ENCODE assay signal across 8 cellular contexts in genomic region chr6:108093781-108094180, GRCh38.
"Had no signal": no experiment of that assay in that cellular context is flagged by ENCODE, and none has a peak within 500 bp of the region (broad histone marks: within the 10 kb centered on the region; RNA-seq: fewer than 3 reads in every experiment).

No MANE protein-coding gene starts in this region.

- H2AFZ ChIP-seq: GM23248 had no signal

- ATAC-seq: HCT116 had no signal

- DNase-seq: GM23248, GOT3, H7, H9, HCEC 1CT, HFFc6 had no signal

- H3K9ac ChIP-seq: GM23248 had no signal

- H3K27ac Mint-ChIP-seq: H9, HFFc6 had no signal

- H3K4me3 Mint-ChIP-seq: H9, HFFc6 had no signal

- H3K27ac ChIP-seq: GM23248 had no signal

- H3K4me1 ChIP-seq: HAP-1 had no signal

- H3K4me1 Mint-ChIP-seq: H9 had no signal

- H3K4me3 ChIP-seq: GM23248, HAP-1 had no signal

- H3K36me3 ChIP-seq: HAP-1 had no signal

- H3K9me3 Mint-ChIP-seq: H9, HFFc6 had no signal

- H3K9me3 ChIP-seq: HAP-1 had no signal
